ENCODE assay signal across 22 cellular contexts in genomic region chr11:3085052-3085451, GRCh38. TPM values are rescaled to one million over a fixed set of nuclear protein-coding genes. Genes with fewer than 3 reads are reported as not detected.
A peak's percentile ranks its signal among the peaks of the same experiment; 100 is the strongest.
DNase-seq lines count a peak whose midpoint lies in the region; ATAC-seq and TF ChIP-seq lines count a peak whose summit lies in the region.
"Had no signal": no experiment of that assay in that cellular context is flagged by ENCODE, and none has a peak within 500 bp of the region (broad histone marks: within the 10 kb centered on the region; RNA-seq: fewer than 3 reads in every experiment).

No MANE protein-coding gene starts in this region.

- no peaks in the 10 kb centered on the region for H3K36me3 ChIP-seq in BE2C

- H3K4me3 ChIP-seq in BE2C (ENCODE audit: low read depth, low read length) = no peak overlapping the region
- H3K4me3 ChIP-seq: A549, K562, SK-N-MC had no signal

- DNase-seq in D341Med (ENCODE audit: low spot score) = peak; percentile 14
- peak; percentile 35 for DNase-seq in EH (ENCODE audit: low read depth)
- peak; percentile 42 for DNase-seq in RPMI7951 (ENCODE audit: low read depth)
- DNase-seq in fibroblast of peridontal ligament (ENCODE audit: extremely low read depth) = peak; percentile 28
- DNase-seq in BE2C = no peak
- DNase-seq: AML-193; C1 segment of cervical spinal cord; CD4-positive, alpha-beta memory T cell; COR-L47; Kasumi-1; NCI-H1048; NCI-H1694; NCI-H2029 treated with DMSO at 0.1 percent for 48 hours; NCI-H2227 treated with DMSO at 0.1 percent for 48 hours; NCI-H526 treated with DMSO at 0.1 percent for 48 hours; SIG-M5 had no signal

- H3K4me1 ChIP-seq in BE2C = no peaks in the 10 kb centered on the region
- H3K4me1 ChIP-seq: A549 had no signal

- no peak for TF ChIP-seq CTCF in BE2C (IDR thresholded peaks at IDR 0.05; ENCODE audit: low read depth, low read length)

- H3K9me3 ChIP-seq in BE2C = no peaks in the 10 kb centered on the region
- H3K9me3 ChIP-seq: A549 had no signal

- no peak for ATAC-seq in GM21723 (IDR thresholded peaks at IDR 0.05; ENCODE audit: unreplicated experiment)
- no peak for ATAC-seq in HG03025 (IDR thresholded peaks at IDR 0.05; ENCODE audit: low FRiP score, unreplicated experiment)
- ATAC-seq: A549, K562, Panc1 had no signal

- H3K27me3 ChIP-seq in BE2C = no peaks in the 10 kb centered on the region

RNA-seq across cellular contexts. Expression of gene CARS1, which starts 27.8 kb away (rescaled TPM):
- 44.3 and 50.8 TPM in 2 replicates for total RNA-seq in RPMI7951 (2014; rRNA removed; shearing (Covaris generic))
- polyA plus RNA-seq in BE2C (2012; ENCODE audit: insufficient read depth, insufficient read length, low read depth) = 134 TPM
